Comparison of ENCODE assay signal across 4 cellular contexts in the genomic region with DNA sequence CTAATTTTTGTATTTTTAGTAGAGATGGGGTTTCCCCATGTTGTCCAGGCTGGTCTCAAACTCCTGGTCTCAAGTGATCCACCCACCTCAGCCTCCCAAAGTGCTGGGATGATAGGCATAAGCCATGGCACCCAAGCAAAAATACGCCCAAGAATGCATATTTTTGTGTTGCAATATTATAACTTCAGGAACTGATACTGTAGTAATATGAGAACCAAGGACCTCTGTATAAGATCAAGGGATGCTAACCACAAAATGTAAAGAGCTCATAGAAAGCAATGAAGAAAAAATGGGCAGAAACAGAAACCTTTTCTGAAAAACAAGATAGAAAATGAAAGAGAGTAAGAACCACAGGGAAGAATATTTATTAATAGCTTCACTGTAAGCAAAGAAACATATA.
"Had no signal": no experiment of that assay in that cellular context is flagged by ENCODE, and none has a peak within 500 bp of the region (broad histone marks: within the 10 kb centered on the region; RNA-seq: fewer than 3 reads in every experiment).

No MANE protein-coding gene starts in this region.

- H3K27ac Mint-ChIP-seq: GM23338, H9 had no signal

- H3K4me3 Mint-ChIP-seq: GM23338, H9 had no signal

- DNase-seq: H9, HCEC 1CT, IMR-90 had no signal

- H3K9me3 Mint-ChIP-seq: GM23338, H9 had no signal
